In the genomic region with DNA sequence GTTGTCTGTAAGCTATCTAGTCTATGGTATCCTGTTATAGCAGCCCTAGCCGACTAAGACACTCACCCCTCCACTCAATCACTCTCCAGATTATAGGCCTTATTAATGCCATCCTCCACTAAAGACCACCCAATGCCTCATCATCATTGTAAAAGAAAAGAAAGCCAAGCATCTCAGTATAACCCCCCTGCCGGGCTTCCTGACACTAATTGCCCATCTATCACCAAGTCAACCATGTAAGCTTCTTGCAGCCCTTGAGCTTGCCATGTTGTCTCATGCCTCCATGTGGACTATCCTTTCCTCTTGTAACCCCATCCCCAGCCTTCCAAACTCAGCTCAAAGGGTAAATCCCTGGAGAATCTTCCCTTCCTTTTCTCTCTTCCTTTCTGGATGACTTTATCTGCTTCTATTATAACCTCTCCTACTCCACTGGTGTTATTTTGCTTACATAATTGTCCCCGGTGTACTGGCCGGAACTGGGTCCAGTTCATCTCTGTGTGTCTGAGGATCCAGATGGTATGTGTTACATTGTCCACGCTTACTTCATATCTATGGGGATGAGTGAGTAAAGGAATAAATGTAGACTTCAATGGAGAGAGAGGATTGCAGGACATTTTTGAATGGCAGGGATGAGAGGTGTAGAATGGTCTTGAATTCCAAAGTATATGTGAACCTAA, we compare ENCODE assay signal across 22 cellular contexts.
"Had no signal": no experiment of that assay in that cellular context is flagged by ENCODE, and none has a peak within 500 bp of the region (broad histone marks: within the 10 kb centered on the region; RNA-seq: fewer than 3 reads in every experiment).

No MANE protein-coding gene starts in this region.

- H3K9me3 Mint-ChIP-seq: activated naive CD4-positive, alpha-beta T cell treated with anti-CD3 and anti-CD28 coated beads, Interleukin-2, amount 50 U/mL, for 72 hours; natural killer cell had no signal

- H3K36me3 Mint-ChIP-seq: activated naive CD4-positive, alpha-beta T cell treated with anti-CD3 and anti-CD28 coated beads, Interleukin-2, amount 50 U/mL, for 72 hours; mesothelial cell of epicardium; natural killer cell; WTC11 had no signal

- DNase-seq: activated gamma-delta T cell treated with Interleukin-2 at 50 U/mL for 16 hours; activated T-cell treated with anti-CD3 and anti-CD28 coated beads, Interleukin-2, amount 50 U/mL, for 1 hour; aorta; brain microvascular endothelial cell; caudate nucleus; dermis blood vessel endothelial cell; effector CD8-positive, alpha-beta T cell; erythroblast; foreskin fibroblast; mammary epithelial cell; natural killer cell; ovary; spleen; stimulated activated CD4-positive, alpha-beta T cell treated with anti-CD3 and anti-CD28 coated beads, Interleukin-4, amount 100 ng/mL, for 1 hour; stimulated activated naive CD4-positive, alpha-beta T cell; testis; trophoblast cell; uterus had no signal

- H3K4me3 Mint-ChIP-seq: mesothelial cell of epicardium, natural killer cell, WTC11 had no signal

- H3K4me1 Mint-ChIP-seq: natural killer cell, WTC11 had no signal

- ATAC-seq: activated naive CD4-positive, alpha-beta T cell treated with anti-CD3 and anti-CD28 coated beads, Interleukin-2, amount 50 U/mL, for 72 hours; left lobe of liver; natural killer cell; WTC11 had no signal

- H3K27ac Mint-ChIP-seq: activated naive CD4-positive, alpha-beta T cell treated with anti-CD3 and anti-CD28 coated beads, Interleukin-2, amount 50 U/mL, for 72 hours; mesothelial cell of epicardium; natural killer cell; WTC11 had no signal
